In genomic region chr11:101914349-101914736, GRCh38 we compare ENCODE assay signal across 9 cellular contexts. TPM values are rescaled to one million over a fixed set of nuclear protein-coding genes. Genes with fewer than 3 reads are reported as not detected.
DNase-seq lines count a peak whose midpoint lies in the region; ATAC-seq, FAIRE-seq and TF ChIP-seq lines count a peak whose summit lies in the region.
"Had no signal": no experiment of that assay in that cellular context is flagged by ENCODE, and none has a peak within 500 bp of the region (broad histone marks: within the 10 kb centered on the region; RNA-seq: fewer than 3 reads in every experiment).

No MANE protein-coding gene starts in this region.

- H3K4me3 ChIP-seq in ACC112 (ENCODE audit: low read depth, low read length): peak overlapping the region; percentile 87
- H3K4me3 ChIP-seq in HL-60 (replicated peaks; ENCODE audit: insufficient read depth, low read length): peak overlapping the region; percentile 61
- peak overlapping the region; percentile 69 for H3K4me3 ChIP-seq in bronchial epithelial cell (ENCODE audit: low read depth, low read length)
- H3K4me3 ChIP-seq in lung: peak overlapping the region; percentile 96
- peak overlapping the region; percentile 68 to 70 for H3K4me3 ChIP-seq in vagina

- no peaks in the 10 kb centered on the region for H3K79me2 ChIP-seq in ACC112 (ENCODE audit: control insufficient read depth, insufficient read depth, low read length, unreplicated experiment)

- H3K27ac ChIP-seq in ACC112 (ENCODE audit: low read depth, low read length) (peak overlapping the region; percentile 97), HL-60 (replicated peaks) (no peak overlapping the region), lung (ENCODE audit: low read depth in 1 of 2, low read length in 1 of 2) (peak overlapping the region in 1 of 2 donors; percentile 92), vagina (peak overlapping the region; percentile 88)

- ATAC-seq in lung (ENCODE audit: insufficient read depth, low FRiP score) (no peak), GM19351 (IDR thresholded peaks at IDR 0.05; ENCODE audit: unreplicated experiment) (no peak)

- TF ChIP-seq POLR2A in vagina (IDR thresholded peaks at IDR 0.05): no peak

- H3K4me1 ChIP-seq in ACC112 (ENCODE audit: control insufficient read depth, insufficient read depth, low read length, unreplicated experiment) (peaks cover 32% of the 10 kb centered on the region), lung (ENCODE audit: control insufficient read depth in 2 of 2, insufficient read depth in 2 of 2, low read length in 2 of 2) (no peaks in the 10 kb centered on the region), vagina (peaks cover 5% of the 10 kb centered on the region)

- intact Hi-C loops in vagina (cut with DNase I): no loop called here

- 13 to 14% methylated on average over 6 of the region's 6 CpGs for WGBS in lung, 2 donors

- H3K36me3 ChIP-seq in ACC112 (ENCODE audit: insufficient read depth, low read length) (no peaks in the 10 kb centered on the region), bronchial epithelial cell (ENCODE audit: control insufficient read depth, insufficient read depth, low read length) (no peaks in the 10 kb centered on the region), lung (ENCODE audit: control insufficient read depth in 2 of 2, insufficient read depth in 2 of 2, low read length in 2 of 2) (no peaks in the 10 kb centered on the region), vagina (no peaks in the 10 kb centered on the region)

- H3K9me3 ChIP-seq in lung (ENCODE audit: control insufficient read depth in 2 of 2, insufficient read depth in 1 of 2, low read length in 1 of 2) (no peaks in the 10 kb centered on the region), vagina (no peaks in the 10 kb centered on the region)

- no peak for DNase-seq in HL-60 (ENCODE audit: low read depth in 1 of 2, low spot score in 1 of 2)
- no peak for DNase-seq in bronchial epithelial cell (ENCODE audit: low read depth)
- no peak for DNase-seq in lung (ENCODE audit: low spot score)
- DNase-seq in vagina (ENCODE audit: extremely low spot score in 2 of 2): no peak
- no peak for DNase-seq in NAMALWA (ENCODE audit: low spot score)
- no peak for DNase-seq in pons (ENCODE audit: low spot score)

- H3K27me3 ChIP-seq in ACC112 (ENCODE audit: insufficient read depth, low read length) (no peaks in the 10 kb centered on the region), HL-60 (ENCODE audit: insufficient read depth, poor library complexity, severe bottlenecking) (no peaks in the 10 kb centered on the region), bronchial epithelial cell (ENCODE audit: control insufficient read depth, insufficient read depth, low read length) (no peaks in the 10 kb centered on the region), lung (ENCODE audit: control insufficient read depth, insufficient read depth) (no peaks in the 10 kb centered on the region), vagina (no peaks in the 10 kb centered on the region)

- TF ChIP-seq CTCF in HL-60 (IDR thresholded peaks at IDR 0.05; ENCODE audit: insufficient read depth, low read length) (no peak), bronchial epithelial cell (IDR thresholded peaks at IDR 0.05; ENCODE audit: insufficient read depth, low read length, severe bottlenecking) (no peak), lung (IDR thresholded peaks at IDR 0.05; ENCODE audit: control extremely low read depth, extremely low read depth) (no peak), vagina (IDR thresholded peaks at IDR 0.05) (no peak)

- FAIRE-seq in bronchial epithelial cell (lab: Jason Lieb, UNC): no peak

- H2AFZ ChIP-seq in ACC112 (ENCODE audit: low read length, unreplicated experiment): peak overlapping the region; percentile 93

RNA-seq across cellular contexts. Expression of gene CEP126, which starts 0.5 kb away (rescaled TPM):
- 0.53 and 2.6 TPM in 2 replicates for total RNA-seq in bronchial epithelial cell
- 10 to 100 TPM in 1 of 2 donors, 1 to 10 TPM in 1; 8.5 to 12.5 TPM for total RNA-seq in lung
- polyA plus RNA-seq in lung: 1 to 10 TPM; 1.7 to 6.5 TPM
- total RNA-seq in vagina: 9.6 TPM

RNA-seq across cellular contexts. Expression of gene ANGPTL5, which starts 2.0 kb away (rescaled TPM):
- total RNA-seq in bronchial epithelial cell: not detected in 2 replicates
- under 1 TPM in 1 of 2 donors, not detected in 1; 0.40 TPM for total RNA-seq in lung
- under 1 TPM; 0.08 to 0.11 TPM for polyA plus RNA-seq in lung
- not detected for total RNA-seq in vagina
- total RNA-seq: myocyte had no signal
